11 cellular contexts compared by ENCODE assay signal in genomic region chr10:119290301-119291036, GRCh38.
A peak's percentile ranks its signal among the peaks of the same experiment; 100 is the strongest.
DNase-seq lines count a peak whose midpoint lies in the region; ATAC-seq and TF ChIP-seq lines count a peak whose summit lies in the region.
"Had no signal": no experiment of that assay in that cellular context is flagged by ENCODE, and none has a peak within 500 bp of the region (broad histone marks: within the 10 kb centered on the region; RNA-seq: fewer than 3 reads in every experiment).

No MANE protein-coding gene starts in this region.

- H3K4me3 ChIP-seq in AG10803 (ENCODE audit: low read length) = no peak overlapping the region

- peak overlapping the region; percentile 72 for H3K27ac Mint-ChIP-seq in endothelial cell (ENCODE audit: unreplicated experiment)
- H3K27ac Mint-ChIP-seq in naive thymus-derived CD8-positive, alpha-beta T cell = peak overlapping the region; percentile 42 to 97 (median 86)

- DNase-seq in AG10803 (ENCODE audit: low read depth) = peak; percentile 12
- DNase-seq in HCEC 1CT = peak; percentile 9
- DNase-seq in endothelial cell (ENCODE audit: low spot score) = no peak
- DNase-seq in naive thymus-derived CD8-positive, alpha-beta T cell = no peak
- DNase-seq in occipital lobe (lab: John Stamatoyannopoulos, UW) = no peak
- no peak for DNase-seq in T-helper 9 cell
- DNase-seq: activated T-cell treated with anti-CD3 and anti-CD28 coated beads, Interleukin-2, amount 50 U/mL, for 72 hours; erythroblast; NCI-H1105 had no signal

- no peak for ATAC-seq in naive thymus-derived CD8-positive, alpha-beta T cell
- ATAC-seq in HG03565 (IDR thresholded peaks at IDR 0.05; ENCODE audit: unreplicated experiment) (no peak), GM19395 (IDR thresholded peaks at IDR 0.05; ENCODE audit: unreplicated experiment) (no peak)

- H3K4me1 Mint-ChIP-seq in endothelial cell (ENCODE audit: unreplicated experiment) = peaks cover 55% of the 10 kb centered on the region
- peaks cover 44 to 77% (median 73%) of the 10 kb centered on the region in 4 donors for H3K4me1 Mint-ChIP-seq in naive thymus-derived CD8-positive, alpha-beta T cell

- POLR2A ChIA-PET in naive thymus-derived CD8-positive, alpha-beta T cell (lab: Charles Lee) = interaction anchor here (0.9 to 1.6 kb wide), 5 partner anchors 11 to 18 kb away, joined by 3 to 9 read pairs (median 4); no protein-coding TSS in a partner anchor

- H3K4me3 Mint-ChIP-seq in endothelial cell (ENCODE audit: unreplicated experiment) = peak overlapping the region; percentile 37
- peak overlapping the region in 9 of 10 donors; percentile 19 to 72 (median 51) for H3K4me3 Mint-ChIP-seq in naive thymus-derived CD8-positive, alpha-beta T cell

- peaks cover 13% of the 10 kb centered on the region for H3K27me3 Mint-ChIP-seq in endothelial cell (ENCODE audit: unreplicated experiment)
- no peaks in the 10 kb centered on the region for H3K27me3 Mint-ChIP-seq in naive thymus-derived CD8-positive, alpha-beta T cell

- no peaks in the 10 kb centered on the region for H3K9me3 Mint-ChIP-seq in endothelial cell (ENCODE audit: unreplicated experiment)
- no peaks in the 10 kb centered on the region for H3K9me3 Mint-ChIP-seq in naive thymus-derived CD8-positive, alpha-beta T cell
- H3K9me3 Mint-ChIP-seq: activated T-cell treated with anti-CD3 and anti-CD28 coated beads, Interleukin-2, amount 50 U/mL, for 72 hours had no signal

- peak; percentile 35 for TF ChIP-seq CTCF in AG10803 (conservative IDR thresholded peaks at IDR 0.05; ENCODE audit: low read length)
- no peak for TF ChIP-seq CTCF in endothelial cell (IDR thresholded peaks at IDR 0.05; ENCODE audit: unreplicated experiment)

- peaks cover 34% of the 10 kb centered on the region for H3K36me3 Mint-ChIP-seq in endothelial cell (ENCODE audit: low read depth, unreplicated experiment)
- peaks cover 0 to 3% (median under 1%) of the 10 kb centered on the region in 3 donors for H3K36me3 Mint-ChIP-seq in naive thymus-derived CD8-positive, alpha-beta T cell

Comparison
In these comparisons a context has a peak if more than half of its experiments do, and no peak if none do; other contexts are left out.
1. DNase-seq: peak in AG10803 (single experiment) and HCEC 1CT (single experiment); none in endothelial cell (single experiment), naive thymus-derived CD8-positive, alpha-beta T cell (0 of 10), occipital lobe (single experiment) and T-helper 9 cell (single experiment).